In genomic region chr7:156659203-156659602, GRCh38 we compare ENCODE assay signal across 16 cellular contexts. TPM values are rescaled to one million over a fixed set of nuclear protein-coding genes. Genes with fewer than 3 reads are reported as not detected.
DNase-seq lines count a peak whose midpoint lies in the region; ATAC-seq, FAIRE-seq and TF ChIP-seq lines count a peak whose summit lies in the region.
"Had no signal": no experiment of that assay in that cellular context is flagged by ENCODE, and none has a peak within 500 bp of the region (broad histone marks: within the 10 kb centered on the region; RNA-seq: fewer than 3 reads in every experiment).

No MANE protein-coding gene starts in this region.

- intact Hi-C loops in IMR-90 (cut with micrococcal nuclease) = no loop called here
- intact Hi-C loops in OCI-LY7 (cut with micrococcal nuclease; ENCODE audit: unreplicated experiment) = no loop called here

- no peaks in the 10 kb centered on the region for H3K4me1 ChIP-seq in A549
- H3K4me1 ChIP-seq in IMR-90 (ENCODE audit: control insufficient read depth, insufficient read depth, low read length) = no peaks in the 10 kb centered on the region
- no peaks in the 10 kb centered on the region for H3K4me1 ChIP-seq in OCI-LY7 (ENCODE audit: insufficient read depth, low read length, poor library complexity, severe bottlenecking)
- H3K4me1 ChIP-seq in neuronal stem cell (ENCODE audit: control insufficient read depth in 2 of 2, insufficient read depth in 1 of 2, low read depth in 1 of 2, low read length in 2 of 2) = peaks cover 4 to 8% of the 10 kb centered on the region in 2 donors
- H3K4me1 ChIP-seq: BE2C, HAP-1 had no signal

- H3K79me2 ChIP-seq in OCI-LY7 (ENCODE audit: insufficient read depth, low read depth, low read length) = no peaks in the 10 kb centered on the region

- dilution Hi-C loops in IMR-90 (cut with HindIII; ENCODE audit: low sequenced_read_pairs, unreplicated experiment) = no loop called here

- H3K27me3 ChIP-seq in IMR-90 (ENCODE audit: control insufficient read depth, insufficient read depth, low read length) (no peaks in the 10 kb centered on the region), neuronal stem cell (ENCODE audit: control insufficient read depth in 3 of 3, insufficient read depth in 3 of 3, low read depth in 1 of 3, low read length in 3 of 3) (no peaks in the 10 kb centered on the region)
- H3K27me3 ChIP-seq: BE2C had no signal

- no peaks in the 10 kb centered on the region for H3K36me3 ChIP-seq in IMR-90 (ENCODE audit: control insufficient read depth, insufficient read depth, low read length)
- no peaks in the 10 kb centered on the region for H3K36me3 ChIP-seq in OCI-LY7 (ENCODE audit: insufficient read depth, low read length)
- H3K36me3 ChIP-seq in neuronal stem cell (replicated peaks in 1 of 2; ENCODE audit: control insufficient read depth in 2 of 2, insufficient read depth in 2 of 2, low read length in 2 of 2) = no peaks in the 10 kb centered on the region
- H3K36me3 ChIP-seq: HAP-1 had no signal

- H2BK15ac ChIP-seq in IMR-90 (ENCODE audit: low read depth, low read length) (no peak overlapping the region), neuronal stem cell (ENCODE audit: low read length) (no peak overlapping the region)

- TF ChIP-seq RAD21 in A549 (conservative IDR thresholded peaks at IDR 0.05 in 1 of 2, IDR thresholded peaks at IDR 0.05 in 1 of 2) = no peak
- TF ChIP-seq RAD21 in IMR-90 (IDR thresholded peaks at IDR 0.05; ENCODE audit: low read length) = no peak

- H2AK5ac ChIP-seq in IMR-90 (ENCODE audit: low read depth, low read length) = no peak overlapping the region
- H2AK5ac ChIP-seq in neuronal stem cell (ENCODE audit: low read depth, low read length) = peak overlapping the region; percentile 22

- H3K14ac ChIP-seq in IMR-90 (replicated peaks; ENCODE audit: low read depth, low read length) (no peak overlapping the region), neuronal stem cell (ENCODE audit: low read length) (no peak overlapping the region)

- POLR2A ChIA-PET in A549 (lab: Yijun Ruan, JAX) = no interaction called here
- POLR2A ChIA-PET in IMR-90 (lab: Charles Lee; ENCODE audit: unreplicated experiment) = no interaction called here
- POLR2A ChIA-PET in OCI-LY7 (lab: Charles Lee) = no interaction called here

- DNase-seq in A549 (ENCODE audit: low read depth in 1 of 2, low spot score in 1 of 2) (no peak), IMR-90 (no peak), OCI-LY7 (ENCODE audit: low spot score) (no peak), neuronal stem cell (ENCODE audit: low spot score) (no peak), GM19240 (ENCODE audit: insufficient read length, low spot score) (no peak)
- DNase-seq: ACHN; BE2C; C1 segment of cervical spinal cord; Calu3; CD4-positive, CD25-positive, alpha-beta regulatory T cell; DMS79 treated with DMSO at 0.1 percent for 48 hours; GF-D8; KG1 had no signal

- no peak overlapping the region for H3K56ac ChIP-seq in IMR-90 (ENCODE audit: extremely low read depth, insufficient read depth, low read length)

- no peaks in the 10 kb centered on the region for H3K9me2 ChIP-seq in OCI-LY7 (ENCODE audit: insufficient read depth, low read length)

- no peak for ATAC-seq in A549
- ATAC-seq in IMR-90 (ENCODE audit: low read depth) = no peak
- no peak for ATAC-seq in GM19395 (IDR thresholded peaks at IDR 0.05; ENCODE audit: unreplicated experiment)

- FAIRE-seq in A549 (lab: Jason Lieb, UNC) = no peak

- H2BK20ac ChIP-seq in IMR-90 (ENCODE audit: low read depth, low read length) = no peak overlapping the region

- H3K4me2 ChIP-seq in A549 (no peak overlapping the region), IMR-90 (ENCODE audit: low read depth, low read length) (no peak overlapping the region), OCI-LY7 (ENCODE audit: low read length) (no peak overlapping the region), neuronal stem cell (ENCODE audit: insufficient read depth, low read length, poor library complexity, severe bottlenecking) (no peak overlapping the region)

- H3K9me3 ChIP-seq in A549 = no peaks in the 10 kb centered on the region
- H3K9me3 ChIP-seq in IMR-90 (ENCODE audit: control insufficient read depth, insufficient read depth, low read length) = no peaks in the 10 kb centered on the region
- no peaks in the 10 kb centered on the region for H3K9me3 ChIP-seq in OCI-LY7 (ENCODE audit: low read length)
- no peaks in the 10 kb centered on the region for H3K9me3 ChIP-seq in neuronal stem cell (replicated peaks in 1 of 2; ENCODE audit: control insufficient read depth in 2 of 2, insufficient read depth in 1 of 2, low read depth in 1 of 2, low read length in 2 of 2)
- H3K9me3 ChIP-seq: BE2C, HAP-1 had no signal

- H4K8ac ChIP-seq in IMR-90 (ENCODE audit: low read depth in 2 of 2, low read length in 2 of 2) (no peak overlapping the region), neuronal stem cell (ENCODE audit: low read depth, low read length) (no peak overlapping the region)

- H4K5ac ChIP-seq in IMR-90 (ENCODE audit: low read depth, low read length) = no peak overlapping the region

- TF ChIP-seq POLR2A in A549 (IDR thresholded peaks at IDR 0.05; ENCODE audit: low read length) (no peak), IMR-90 (IDR thresholded peaks at IDR 0.05; ENCODE audit: low read depth, low read length) (no peak)

- H4K91ac ChIP-seq in IMR-90 (ENCODE audit: insufficient read depth, low read depth, low read length) (no peak overlapping the region), neuronal stem cell (ENCODE audit: low read depth, low read length, poor library complexity) (no peak overlapping the region)

- H2BK120ac ChIP-seq in IMR-90 (ENCODE audit: low read depth, low read length) = no peak overlapping the region
- no peak overlapping the region for H2BK120ac ChIP-seq in neuronal stem cell (ENCODE audit: low read depth, low read length)

- H3K9ac ChIP-seq in IMR-90 (ENCODE audit: low read depth, low read length) (no peak overlapping the region), neuronal stem cell (ENCODE audit: low read depth, low read length, poor library complexity) (no peak overlapping the region)

- CTCF ChIA-PET in A549 (lab: Yijun Ruan, JAX) (interaction anchor here (1.1 kb wide), 1 partner anchor 23 kb away, joined by 3 read pairs; no protein-coding TSS in a partner anchor), IMR-90 (lab: Yijun Ruan, JAX) (interaction anchor here (0.8 kb wide), 1 partner anchor 104 kb away, joined by 3 read pairs; no protein-coding TSS in a partner anchor), OCI-LY7 (lab: Charles Lee; ENCODE audit: unreplicated experiment) (no interaction called here)

- WGBS in A549 (ENCODE audit: missing lambda C conversion rate) = 94% methylated on average over 6 of the region's 6 CpGs
- WGBS in IMR-90 (ENCODE audit: extremely low coverage in 2 of 2, insufficient read length in 1 of 2), 2 experiments = no CpG with 5 or more reads among the region's 6 CpGs
- WGBS in neuronal stem cell (ENCODE audit: extremely low coverage in 2 of 2, insufficient read length in 2 of 2, insufficient replicate concordance in 1 of 2), 2 donors = no CpG with 5 or more reads among the region's 6 CpGs

- H4K20me1 ChIP-seq in IMR-90 (ENCODE audit: insufficient read depth, low read length) (no peaks in the 10 kb centered on the region), OCI-LY7 (ENCODE audit: insufficient read depth, low read length) (no peaks in the 10 kb centered on the region)

- H3K4ac ChIP-seq in IMR-90 (ENCODE audit: low read depth, low read length) (no peak overlapping the region), neuronal stem cell (ENCODE audit: low read length) (no peak overlapping the region)

- no peak overlapping the region for H3K27ac ChIP-seq in A549
- no peak overlapping the region for H3K27ac ChIP-seq in IMR-90 (ENCODE audit: insufficient read depth, low read length)
- H3K27ac ChIP-seq in OCI-LY7 (ENCODE audit: low read depth, low read length, poor library complexity, severe bottlenecking) = no peak overlapping the region
- no peak overlapping the region for H3K27ac ChIP-seq in neuronal stem cell (replicated peaks; ENCODE audit: low read length)

- BruUV-seq in IMR-90 (replicated peaks; lab: Mats Ljungman, UMichigan) (no TSS peak), OCI-LY7 (replicated peaks; lab: Mats Ljungman, UMichigan) (TSS peak; percentile 23)

- H2BK5ac ChIP-seq in IMR-90 (ENCODE audit: low read depth, low read length, poor library complexity, severe bottlenecking) = no peak overlapping the region
- no peak overlapping the region for H2BK5ac ChIP-seq in neuronal stem cell (ENCODE audit: low read length)

- H3K79me1 ChIP-seq in IMR-90 (ENCODE audit: low read depth in 1 of 2, low read length in 2 of 2) (no peaks in the 10 kb centered on the region), neuronal stem cell (ENCODE audit: low read depth, low read length) (no peaks in the 10 kb centered on the region)

- H3K18ac ChIP-seq in IMR-90 (ENCODE audit: low read depth, low read length) (no peak overlapping the region), neuronal stem cell (ENCODE audit: low read length) (no peak overlapping the region)

- H3K9me1 ChIP-seq in IMR-90 (ENCODE audit: insufficient read depth, low read length) = no peaks in the 10 kb centered on the region

- TF ChIP-seq CTCF in A549 (IDR thresholded peaks at IDR 0.05) (no peak), IMR-90 (conservative IDR thresholded peaks at IDR 0.05; ENCODE audit: low read depth, low read length) (no peak), OCI-LY7 (conservative IDR thresholded peaks at IDR 0.05; ENCODE audit: low read length) (no peak)

- TF ChIP-seq EP300 in A549 (IDR thresholded peaks at IDR 0.05) = no peak

- no peak overlapping the region for H2AK9ac ChIP-seq in IMR-90 (replicated peaks; ENCODE audit: low read depth, low read length, poor library complexity)

- H3K4me3 ChIP-seq in A549 = no peak overlapping the region
- no peak overlapping the region for H3K4me3 ChIP-seq in IMR-90 (ENCODE audit: insufficient read depth, low read depth, low read length)
- H3K4me3 ChIP-seq in OCI-LY7 (ENCODE audit: low read depth, low read length, poor library complexity, severe bottlenecking) = no peak overlapping the region
- H3K4me3 ChIP-seq in neuronal stem cell (ENCODE audit: low read length in 2 of 2) = no peak overlapping the region
- H3K4me3 ChIP-seq: HAP-1 had no signal

- H2AFZ ChIP-seq in IMR-90 (replicated peaks; ENCODE audit: low read length, poor library complexity) (no peak overlapping the region), OCI-LY7 (ENCODE audit: low read length) (no peak overlapping the region), neuronal stem cell (ENCODE audit: low read length) (no peak overlapping the region)

- in situ Hi-C loops in IMR-90 (cut with MboI; ENCODE audit: low sequenced_read_pairs) = no loop called here

- H3K23ac ChIP-seq in IMR-90 (ENCODE audit: low read depth, low read length) (no peak overlapping the region), neuronal stem cell (ENCODE audit: low read depth, low read length, poor library complexity) (no peak overlapping the region)

- no peak overlapping the region for H2BK12ac ChIP-seq in neuronal stem cell (ENCODE audit: low read length)

RNA-seq across cellular contexts. Expression of gene RNF32, which starts 18.6 kb away (rescaled TPM):
- polyA plus RNA-seq in A549 (2011; rRNA removed) (2.5 and 2.8 TPM in 2 replicates), A549 (2017; fragmentation: RNase III; extraction: RNeasy Plus Mini Kit Qiagen cat#74134 plus additional on column Dnase treatment) (1.3 to 1.8 TPM (median 1.4 TPM) in 3 replicates), IMR-90 (2012; rRNA removed) (0.56 and 0.63 TPM in 2 replicates)
- polyA plus RNA-seq in A549 (2012; cell fraction: cytosol; rRNA removed) = 0.70 TPM in 2 replicates
- polyA plus RNA-seq in A549 (2012; cell fraction: nucleus; rRNA removed) = 0.30 and 1.1 TPM in 2 replicates
- polyA minus RNA-seq in A549 (2011; rRNA and poly(A)+ RNA removed) = 1.0 and 2.0 TPM in 2 replicates
- total RNA-seq in IMR-90 (2012; rRNA removed) (0.36 and 0.56 TPM in 2 replicates), OCI-LY7 (2022) (3.6 and 3.9 TPM in 2 replicates)
- 0.19 and 0.23 TPM in 2 replicates for polyA plus RNA-seq in IMR-90 (2012; cell fraction: cytosol; rRNA removed)
- 0.23 and 1.3 TPM in 2 replicates for polyA plus RNA-seq in IMR-90 (2012; cell fraction: nucleus; rRNA removed; ENCODE audit: low replicate concordance)
- total RNA-seq in OCI-LY7 (2014; rRNA removed; shearing (Covaris generic)) = 3.2 and 3.8 TPM in 2 replicates
- 4.8 TPM for polyA plus RNA-seq in neuronal stem cell (2013, experiment 1 of 2)
- polyA plus RNA-seq in neuronal stem cell (2013, experiment 2 of 2) = 5.2 TPM
- total RNA-seq: A172 had no signal
